In genomic region chr1:217402301-217402700, GRCh38 we compare ENCODE assay signal across 24 cellular contexts.
"Had no signal": no experiment of that assay in that cellular context is flagged by ENCODE, and none has a peak within 500 bp of the region (broad histone marks: within the 10 kb centered on the region; RNA-seq: fewer than 3 reads in every experiment).

No MANE protein-coding gene starts in this region.

- H3K9me3 ChIP-seq: gastrocnemius medialis, mucosa of descending colon, neutrophil, ovary, prostate gland, right atrium auricular region, upper lobe of left lung had no signal

- H3K27me3 ChIP-seq: gastrocnemius medialis, neutrophil, ovary, right atrium auricular region, upper lobe of left lung had no signal

- H3K4me1 ChIP-seq: gastrocnemius medialis, prostate gland, right atrium auricular region, upper lobe of left lung had no signal

- ATAC-seq: activated T-cell treated with anti-CD3 and anti-CD28 coated beads, Interleukin-2, amount 50 U/mL, for 4 hours; gastrocnemius medialis; left cardiac atrium; mucosa of descending colon; naive thymus-derived CD4-positive, alpha-beta T cell; stimulated activated naive CD8-positive, alpha-beta T cell treated with anti-CD3 and anti-CD28 coated beads, Interleukin-15, Interleukin-2, amounts not matched to agents 100 U/mL and 50 U/mL, for 24 hours; T-helper 17 cell had no signal

- H3K27ac Mint-ChIP-seq: activated naive CD8-positive, alpha-beta T cell treated with anti-CD3 and anti-CD28 coated beads for 36 hours; memory B cell; naive thymus-derived CD4-positive, alpha-beta T cell; T-helper 17 cell had no signal

- H3K9me3 Mint-ChIP-seq: activated naive CD8-positive, alpha-beta T cell treated with anti-CD3 and anti-CD28 coated beads for 36 hours; activated T-cell treated with anti-CD3 and anti-CD28 coated beads, Interleukin-2, amount 50 U/mL, for 4 hours; central memory CD8-positive, alpha-beta T cell; memory B cell had no signal

- H3K27ac ChIP-seq: gastrocnemius medialis, neutrophil, ovary, prostate gland, right atrium auricular region, upper lobe of left lung had no signal

- H3K36me3 Mint-ChIP-seq: activated naive CD8-positive, alpha-beta T cell treated with anti-CD3 and anti-CD28 coated beads for 36 hours; memory B cell; naive thymus-derived CD4-positive, alpha-beta T cell had no signal

- H3K4me1 Mint-ChIP-seq: activated naive CD8-positive, alpha-beta T cell treated with anti-CD3 and anti-CD28 coated beads for 36 hours; central memory CD8-positive, alpha-beta T cell; memory B cell; naive thymus-derived CD4-positive, alpha-beta T cell; T-helper 17 cell had no signal

- H3K27me3 Mint-ChIP-seq: activated naive CD8-positive, alpha-beta T cell treated with anti-CD3 and anti-CD28 coated beads for 36 hours; central memory CD8-positive, alpha-beta T cell; memory B cell had no signal

- DNase-seq: activated CD4-positive, alpha-beta T cell treated with anti-CD3 and anti-CD28 coated beads for 4 hours; activated CD4-positive, alpha-beta T cell treated with anti-CD3 and anti-CD28 coated beads, Interleukin-2, amount 50 U/mL, for 48 hours; activated CD4-positive, CD25-positive, alpha-beta regulatory T cell; activated CD8-positive, alpha-beta memory T cell treated with anti-CD3 and anti-CD28 coated beads, Interleukin-2, amount 50 U/mL, for 48 hours; activated naive CD4-positive, alpha-beta T cell treated with Interleukin-2 at 50 U/mL for 16 hours; activated naive CD8-positive, alpha-beta T cell treated with anti-CD3 and anti-CD28 coated beads for 36 hours; activated T-cell treated with anti-CD3 and anti-CD28 coated beads, Interleukin-2, amount 50 U/mL, for 4 hours; effector memory CD4-positive, alpha-beta T cell; gastrocnemius medialis; head of caudate nucleus; hypothalamus; left cardiac atrium; mucosa of descending colon; naive thymus-derived CD4-positive, alpha-beta T cell; ovary; stimulated activated CD4-positive, alpha-beta T cell treated with anti-CD3 and anti-CD28 coated beads, Interleukin-4, amount 100 ng/mL, for 4 hours; stimulated activated naive CD8-positive, alpha-beta T cell treated with anti-CD3 and anti-CD28 coated beads, Interleukin-15, Interleukin-2, amounts not matched to agents 100 U/mL and 50 U/mL, for 24 hours; T-helper 17 cell; upper lobe of left lung had no signal

- H3K4me3 Mint-ChIP-seq: activated naive CD8-positive, alpha-beta T cell treated with anti-CD3 and anti-CD28 coated beads for 36 hours; activated T-cell treated with anti-CD3 and anti-CD28 coated beads, Interleukin-2, amount 50 U/mL, for 4 hours; central memory CD8-positive, alpha-beta T cell; memory B cell; naive thymus-derived CD4-positive, alpha-beta T cell; T-helper 17 cell had no signal

- H3K36me3 ChIP-seq: gastrocnemius medialis, neutrophil, ovary, prostate gland, right atrium auricular region, upper lobe of left lung had no signal

- H3K4me3 ChIP-seq: gastrocnemius medialis, mucosa of descending colon, ovary, prostate gland, right atrium auricular region, upper lobe of left lung had no signal
